Comparison of ENCODE assay signal across 8 cellular contexts in genomic region chr4:1346781-1347409, GRCh38. TPM values are rescaled to one million over a fixed set of nuclear protein-coding genes. Genes with fewer than 3 reads are reported as not detected.
DNase-seq lines count a peak whose midpoint lies in the region; ATAC-seq and TF ChIP-seq lines count a peak whose summit lies in the region.

TSS of gene UVSSA (plus strand) at chr4:1347208. CDS start at chr4:1348092, 884 bp downstream.

- peak within 1 kb of the TSS; percentile 98 for H3K4me2 ChIP-seq in osteoblast (ENCODE audit: insufficient read depth, low read length)

- no peaks in the 10 kb centered on the region for H3K36me3 Mint-ChIP-seq in activated naive CD8-positive, alpha-beta T cell
- peaks cover 8% of the 10 kb centered on the region for H3K36me3 Mint-ChIP-seq in glutamatergic neuron (ENCODE audit: unreplicated experiment)

- H3K27me3 Mint-ChIP-seq in activated naive CD8-positive, alpha-beta T cell = no peaks in the 10 kb centered on the region
- H3K27me3 Mint-ChIP-seq in glutamatergic neuron (ENCODE audit: unreplicated experiment) = peaks cover 14% of the 10 kb centered on the region

- TF ChIP-seq CTCF in GM10248 (IDR thresholded peaks at IDR 0.05; ENCODE audit: control extremely low read depth, extremely low read depth, low read depth, missing control alignments) = no peak
- no peak for TF ChIP-seq CTCF in glutamatergic neuron (IDR thresholded peaks at IDR 0.05; ENCODE audit: partially characterized antibody, unreplicated experiment)
- TF ChIP-seq CTCF in osteoblast (IDR thresholded peaks at IDR 0.05; ENCODE audit: extremely low read depth, low read depth, low read length) = no peak
- no peak for TF ChIP-seq CTCF in thoracic aorta (IDR thresholded peaks at IDR 0.05)

- peaks cover 52% of the 10 kb centered on the region for H3K79me2 ChIP-seq in osteoblast (ENCODE audit: insufficient read depth, low read length)

- H3K36me3 ChIP-seq in osteoblast (ENCODE audit: insufficient read depth, low read length) (no peaks in the 10 kb centered on the region), thoracic aorta (no peaks in the 10 kb centered on the region)

- H3K4me1 ChIP-seq in osteoblast (ENCODE audit: insufficient read depth, low read length) = peaks cover 22% of the 10 kb centered on the region
- H3K4me1 ChIP-seq in thoracic aorta (ENCODE audit: control insufficient read depth in 1 of 2, low read depth in 2 of 2) = peaks cover 8 to 25% of the 10 kb centered on the region in 2 donors

- peak; percentile 92 for ATAC-seq in HG02623 (IDR thresholded peaks at IDR 0.05; ENCODE audit: unreplicated experiment)
- ATAC-seq in thoracic aorta (ENCODE audit: insufficient number of reproducible peaks, low FRiP score, low read depth) = peak; percentile 94

- POLR2A ChIA-PET in GM10248 (lab: Yijun Ruan, JAX) = interaction anchor here (1.1 kb wide), 2 partner anchors 38 to 210 kb away, joined by 3 read pairs; no protein-coding TSS in a partner anchor

- no peaks in the 10 kb centered on the region for H3K9me3 Mint-ChIP-seq in activated naive CD8-positive, alpha-beta T cell (ENCODE audit: low read depth)
- H3K9me3 Mint-ChIP-seq in glutamatergic neuron (ENCODE audit: unreplicated experiment) = peaks cover 8% of the 10 kb centered on the region

- peaks cover 40% of the 10 kb centered on the region for H3K4me1 Mint-ChIP-seq in activated naive CD8-positive, alpha-beta T cell (ENCODE audit: low read depth)
- H3K4me1 Mint-ChIP-seq in glutamatergic neuron (ENCODE audit: low read depth, unreplicated experiment) = peaks cover 16% of the 10 kb centered on the region

- H3K27me3 ChIP-seq in osteoblast (ENCODE audit: insufficient read depth, low read length) (no peaks in the 10 kb centered on the region), thoracic aorta (replicated peaks; ENCODE audit: insufficient read depth) (no peaks in the 10 kb centered on the region)

- peak within 1 kb of the TSS; percentile 91 for H3K27ac Mint-ChIP-seq in activated naive CD8-positive, alpha-beta T cell
- peak within 1 kb of the TSS; percentile 92 for H3K27ac Mint-ChIP-seq in glutamatergic neuron (ENCODE audit: unreplicated experiment)

- DNase-seq in GM10248 (ENCODE audit: extremely low spot score) (peak; percentile 100), NCI-H1105 (lab: John Stamatoyannopoulos, UW) (peak; percentile 89), SKM-1 treated with dmso at 0.1 percent for 144 hours (lab: John Stamatoyannopoulos, UW; ENCODE audit: unreplicated experiment) (peak; percentile 100), glutamatergic neuron (peak; percentile 100), osteoblast (ENCODE audit: insufficient read length, low spot score, missing footprints) (peak; percentile 100), thoracic aorta (ENCODE audit: low spot score) (peak; percentile 99)

- H3K4me3 Mint-ChIP-seq in activated naive CD8-positive, alpha-beta T cell = peak within 1 kb of the TSS; percentile 97
- H3K4me3 Mint-ChIP-seq in glutamatergic neuron (ENCODE audit: unreplicated experiment) = peak within 1 kb of the TSS; percentile 91

- H3K4me3 ChIP-seq in osteoblast (ENCODE audit: insufficient read depth, low read length) (peak within 1 kb of the TSS; percentile 88), thoracic aorta (peak within 1 kb of the TSS; percentile 93)

- CTCF ChIA-PET in GM10248 (lab: Yijun Ruan, JAX) = interaction anchor here (1.0 to 4.1 kb wide), 11 partner anchors 9 to 283 kb away, joined by 3 to 25 read pairs (median 5); partner anchors contain the start of gene CTBP1

- H4K20me1 ChIP-seq in osteoblast (ENCODE audit: insufficient read depth, low read length) = peaks cover 4% of the 10 kb centered on the region

- H3K27ac ChIP-seq in osteoblast (ENCODE audit: low read depth, low read length) = peak within 1 kb of the TSS; percentile 95
- peak within 1 kb of the TSS; percentile 98 for H3K27ac ChIP-seq in thoracic aorta

- H3K9me3 ChIP-seq in osteoblast (ENCODE audit: low read depth, low read length) = no peaks in the 10 kb centered on the region
- no peaks in the 10 kb centered on the region for H3K9me3 ChIP-seq in thoracic aorta

- H2AFZ ChIP-seq in osteoblast (ENCODE audit: low read length) = peak within 1 kb of the TSS; percentile 79

RNA-seq across cellular contexts. Expression of gene UVSSA, which starts in this region (rescaled TPM):
- 33.9 TPM for total RNA-seq in glutamatergic neuron (ENCODE audit: unreplicated experiment)
- 12.7 and 14.8 TPM in 2 replicates for total RNA-seq in osteoblast
- total RNA-seq in thoracic aorta = 10 to 100 TPM; 23.3 to 29.0 TPM

Comparison
In these comparisons a context has a peak if more than half of its experiments do, and no peak if none do; other contexts are left out.
1. Peak in every context shown above with its lines: DNase-seq, ATAC-seq, H3K4me3 ChIP-seq and H3K27ac ChIP-seq.